Comparison of ENCODE assay signal across 22 cellular contexts in genomic region chr2:11236335-11236734, GRCh38.
DNase-seq lines count a peak whose midpoint lies in the region; ATAC-seq and TF ChIP-seq lines count a peak whose summit lies in the region.
"Had no signal": no experiment of that assay in that cellular context is flagged by ENCODE, and none has a peak within 500 bp of the region (broad histone marks: within the 10 kb centered on the region; RNA-seq: fewer than 3 reads in every experiment).

No MANE protein-coding gene starts in this region.

- peaks cover 19% of the 10 kb centered on the region; the same call in 1 of the 2 replicates for H3F3A ChIP-seq in PC-9 (ENCODE audit: insufficient read depth, low read depth)

- intact Hi-C loops in activated T-helper 2 cell treated with anti-CD3 and anti-CD28 coated beads, Interferon-gamma antibody, Interleukin-2, Interleukin-4, amounts not matched to agents 10 μg/mL and 5 μg/mL and 100 μg/mL, durations not matched to agents 14 hours and 24 hours and 36 hours (cut with micrococcal nuclease), result loop anchor here (5.0 kb wide), 2 partner anchors 34 to 211 kb away; no protein-coding TSS in a partner anchor
- intact Hi-C loops in PC-9 (cut with micrococcal nuclease; ENCODE audit: unreplicated experiment), result no loop called here

- H3K79me2 ChIP-seq in PC-9 (ENCODE audit: low read depth), result peaks cover 29% of the 10 kb centered on the region; the same call in 1 of the 2 replicates

- CTCF ChIA-PET in PC-9 (lab: Charles Lee), result no interaction called here

- no peaks in the 10 kb centered on the region for H3K27me3 Mint-ChIP-seq in brain
- no peaks in the 10 kb centered on the region for H3K27me3 Mint-ChIP-seq in nephron progenitor cell (ENCODE audit: low read depth, poor library complexity)
- no peaks in the 10 kb centered on the region for H3K27me3 Mint-ChIP-seq in activated T-helper 2 cell treated with anti-CD3 and anti-CD28 coated beads, Interferon-gamma antibody, Interleukin-2, Interleukin-4, amounts not matched to agents 10 μg/mL and 5 μg/mL and 100 μg/mL, durations not matched to agents 14 hours and 24 hours and 36 hours (ENCODE audit: low read depth)
- H3K27me3 Mint-ChIP-seq: activated CD4-positive, alpha-beta T cell treated with anti-CD3 and anti-CD28 coated beads, Interleukin-2, amount 10 ng/mL, durations not matched to agents 7 days and 5 days; CD4-positive, alpha-beta memory T cell had no signal

- peaks cover 8% of the 10 kb centered on the region; the same call in 1 of the 2 replicates for H3K36me3 ChIP-seq in PC-9 (ENCODE audit: low read depth)

- H3K4me3 ChIP-seq in PC-9, result no peak overlapping the region
- H3K4me3 ChIP-seq: lung, skin epidermis had no signal

- POLR2A ChIA-PET in PC-9 (lab: Charles Lee; ENCODE audit: unreplicated experiment), result no interaction called here

- no peaks in the 10 kb centered on the region for H3K9me3 ChIP-seq in PC-9 (ENCODE audit: insufficient read depth, low read depth)

- no peaks in the 10 kb centered on the region for H3K9me2 ChIP-seq in PC-9 (ENCODE audit: insufficient read depth)

- H3K27ac ChIP-seq in PC-9, result no peak overlapping the region
- H3K27ac ChIP-seq: epithelial cell of prostate, skin epidermis had no signal

- H3K4me2 ChIP-seq in PC-9, result no peak overlapping the region

- peak; percentile 3 for DNase-seq in M059J (ENCODE audit: low read depth)
- peak; percentile 13 for DNase-seq in RKO (ENCODE audit: low spot score)
- DNase-seq in nephron progenitor cell, result no peak
- no peak for DNase-seq in activated T-helper 2 cell treated with anti-CD3 and anti-CD28 coated beads, Interferon-gamma antibody, Interleukin-2, Interleukin-4, amounts not matched to agents 10 μg/mL and 5 μg/mL and 100 μg/mL, durations not matched to agents 14 hours and 24 hours and 36 hours (ENCODE audit: low spot score)
- DNase-seq in PC-9, result no peak
- DNase-seq: activated CD4-positive, alpha-beta T cell treated with anti-CD3 and anti-CD28 coated beads, Interleukin-2, amount 10 ng/mL, durations not matched to agents 7 days and 5 days; activated gamma-delta T cell; CD4-positive, alpha-beta memory T cell; central memory CD4-positive, alpha-beta T cell; DMS153; GDM1; H9; NCI-H1694 treated with DMSO at 0.1 percent for 48 hours; NCI-H2227 treated with DMSO at 0.1 percent for 48 hours; NCI-H774; SHP77; stimulated activated CD4-positive, alpha-beta T cell treated with anti-CD3 and anti-CD28 coated beads, Interleukin-1b, Interleukin-23, amount 100 ng/mL, for 48 hours had no signal

- no TSS peak for BruUV-seq in PC-9 (replicated peaks; lab: Mats Ljungman, UMichigan)

- H3K4me1 Mint-ChIP-seq in brain (peaks cover 13% of the 10 kb centered on the region), nephron progenitor cell (peaks cover 5% of the 10 kb centered on the region)
- peaks cover 5% of the 10 kb centered on the region for H3K4me1 Mint-ChIP-seq in activated T-helper 2 cell treated with anti-CD3 and anti-CD28 coated beads, Interferon-gamma antibody, Interleukin-2, Interleukin-4, amounts not matched to agents 10 μg/mL and 5 μg/mL and 100 μg/mL, durations not matched to agents 14 hours and 24 hours and 36 hours (ENCODE audit: low read depth)
- H3K4me1 Mint-ChIP-seq: H9 had no signal

- H3K27me3 ChIP-seq in PC-9 (ENCODE audit: insufficient read depth, low read depth), result no peaks in the 10 kb centered on the region

- peaks cover 26% of the 10 kb centered on the region for H4K20me1 ChIP-seq in PC-9 (ENCODE audit: insufficient read depth)

- H3K36me3 Mint-ChIP-seq in brain (peaks cover 36% of the 10 kb centered on the region), nephron progenitor cell (ENCODE audit: low read depth) (peaks cover 41% of the 10 kb centered on the region)
- no peaks in the 10 kb centered on the region for H3K36me3 Mint-ChIP-seq in activated T-helper 2 cell treated with anti-CD3 and anti-CD28 coated beads, Interferon-gamma antibody, Interleukin-2, Interleukin-4, amounts not matched to agents 10 μg/mL and 5 μg/mL and 100 μg/mL, durations not matched to agents 14 hours and 24 hours and 36 hours (ENCODE audit: low read depth)

- ATAC-seq in HG02588 (IDR thresholded peaks at IDR 0.05; ENCODE audit: unreplicated experiment), result no peak

- H3K9me3 Mint-ChIP-seq in brain, result no peaks in the 10 kb centered on the region
- no peaks in the 10 kb centered on the region for H3K9me3 Mint-ChIP-seq in nephron progenitor cell
- H3K9me3 Mint-ChIP-seq in activated T-helper 2 cell treated with anti-CD3 and anti-CD28 coated beads, Interferon-gamma antibody, Interleukin-2, Interleukin-4, amounts not matched to agents 10 μg/mL and 5 μg/mL and 100 μg/mL, durations not matched to agents 14 hours and 24 hours and 36 hours, result no peaks in the 10 kb centered on the region
- H3K9me3 Mint-ChIP-seq: activated CD4-positive, alpha-beta T cell treated with anti-CD3 and anti-CD28 coated beads, Interleukin-2, amount 10 ng/mL, durations not matched to agents 7 days and 5 days; CD4-positive, alpha-beta memory T cell; H9 had no signal

- no peaks in the 10 kb centered on the region for H3K4me1 ChIP-seq in PC-9 (replicated peaks; ENCODE audit: insufficient read depth)

- peak overlapping the region in 3 of 5 experiments; percentile 8 to 29 (median 19) for H3K27ac Mint-ChIP-seq in brain
- H3K27ac Mint-ChIP-seq in nephron progenitor cell, result peak overlapping the region; percentile 39
- H3K27ac Mint-ChIP-seq in activated T-helper 2 cell treated with anti-CD3 and anti-CD28 coated beads, Interferon-gamma antibody, Interleukin-2, Interleukin-4, amounts not matched to agents 10 μg/mL and 5 μg/mL and 100 μg/mL, durations not matched to agents 14 hours and 24 hours and 36 hours, result no peak overlapping the region
- H3K27ac Mint-ChIP-seq: activated CD4-positive, alpha-beta T cell treated with anti-CD3 and anti-CD28 coated beads, Interleukin-2, amount 10 ng/mL, durations not matched to agents 7 days and 5 days had no signal

- H3K4me3 Mint-ChIP-seq in brain, result no peak overlapping the region
- no peak overlapping the region for H3K4me3 Mint-ChIP-seq in nephron progenitor cell
- no peak overlapping the region for H3K4me3 Mint-ChIP-seq in activated T-helper 2 cell treated with anti-CD3 and anti-CD28 coated beads, Interferon-gamma antibody, Interleukin-2, Interleukin-4, amounts not matched to agents 10 μg/mL and 5 μg/mL and 100 μg/mL, durations not matched to agents 14 hours and 24 hours and 36 hours (ENCODE audit: low read depth)
- H3K4me3 Mint-ChIP-seq: activated CD4-positive, alpha-beta T cell treated with anti-CD3 and anti-CD28 coated beads, Interleukin-2, amount 10 ng/mL, durations not matched to agents 7 days and 5 days; CD4-positive, alpha-beta memory T cell; H9 had no signal

- no peak overlapping the region for H2AFZ ChIP-seq in PC-9

- TF ChIP-seq CTCF in brain (conservative IDR thresholded peaks at IDR 0.05) (no peak), nephron progenitor cell (IDR thresholded peaks at IDR 0.05) (no peak), PC-9 (conservative IDR thresholded peaks at IDR 0.05) (no peak)

Comparison
In these comparisons a context has a peak if more than half of its experiments do, and no peak if none do; other contexts are left out.
1. DNase-seq: peak in M059J (single experiment) and RKO (single experiment); none in nephron progenitor cell (single experiment), activated T-helper 2 cell treated with anti-CD3 and anti-CD28 coated beads, Interferon-gamma antibody, Interleukin-2, Interleukin-4, amounts not matched to agents 10 μg/mL and 5 μg/mL and 100 μg/mL, durations not matched to agents 14 hours and 24 hours and 36 hours (single experiment) and PC-9 (0 of 2).